In the genomic region with DNA sequence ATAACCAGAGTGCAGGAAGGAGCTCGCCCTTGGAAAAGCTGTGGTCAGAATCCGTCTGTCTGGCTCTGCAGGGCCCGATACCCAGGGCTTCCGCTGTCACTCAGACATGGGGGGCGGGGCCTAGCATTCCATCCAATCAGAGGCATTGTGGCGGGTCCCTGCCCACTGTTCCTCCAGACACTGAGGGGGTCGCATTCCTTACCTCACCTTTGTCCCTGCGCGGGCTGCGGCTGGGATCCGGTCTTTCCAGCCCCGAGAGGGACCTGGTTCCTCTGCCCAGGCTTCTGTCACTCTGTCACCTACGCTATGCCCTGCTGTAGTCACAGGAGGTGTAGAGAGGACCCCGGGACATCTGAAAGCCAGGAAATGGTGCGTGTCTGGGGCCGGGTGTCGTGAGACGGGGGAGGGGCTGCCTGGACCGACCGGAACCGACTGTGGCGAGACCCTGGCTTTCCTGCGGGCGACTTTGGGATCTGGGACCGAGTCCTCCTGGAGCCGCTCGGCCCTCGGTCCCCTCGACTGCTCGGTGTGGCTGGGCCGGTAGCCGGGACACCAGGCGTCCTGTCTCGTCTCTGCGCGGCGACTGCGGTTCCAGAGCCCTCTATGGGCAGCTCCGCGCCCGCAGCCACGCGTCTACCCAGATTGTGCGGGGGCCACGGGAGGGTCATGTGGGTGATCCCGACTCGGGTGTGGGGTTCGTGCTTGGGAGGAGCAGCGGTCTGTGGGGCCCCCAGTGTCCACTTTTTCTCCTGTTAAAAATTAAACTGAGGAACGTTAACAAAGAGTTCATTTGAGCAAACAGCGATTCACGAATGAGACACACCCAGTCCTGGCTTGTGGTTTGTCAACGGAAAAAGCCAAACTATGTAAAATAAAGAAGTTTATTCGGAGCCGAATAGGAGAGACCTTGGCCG, we compare ENCODE assay signal across 8 cellular contexts. TPM values are rescaled to one million over a fixed set of nuclear protein-coding genes. Genes with fewer than 3 reads are reported as not detected.
DNase-seq lines count a peak whose midpoint lies in the region; TF ChIP-seq lines count a peak whose summit lies in the region.

Gene ZNF69, plus strand, starts transcription at position 165 of the 914 bp plus-strand sequence. Its CDS starts 142 bp downstream, at position 307.

- peak; percentile 66 to 94 for DNase-seq in T47D (ENCODE audit: low read depth in 1 of 2, low spot score in 1 of 2)
- DNase-seq in MCF 10A (ENCODE audit: unreplicated experiment): no peak
- peak; percentile 56 for DNase-seq in NCI-H2227 (lab: John Stamatoyannopoulos, UW; ENCODE audit: unreplicated experiment)
- DNase-seq in activated CD4-positive, alpha-beta T cell treated with anti-CD3 and anti-CD28 coated beads for 48 hours: peak; percentile 69
- peak; percentile 98 for DNase-seq in left kidney (ENCODE audit: low read depth, low spot score)
- peak; percentile 20 to 50 for DNase-seq in stimulated activated CD4-positive, alpha-beta T cell treated with anti-CD3 and anti-CD28 coated beads, Interleukin-15, amount 100 ng/mL, for 48 hours (ENCODE audit: low read depth in 2 of 2)
- DNase-seq in NCI-H2081 (lab: John Stamatoyannopoulos, UW): no peak

- H3K27me3 Mint-ChIP-seq in MCF 10A (ENCODE audit: insufficient read depth, unreplicated experiment): no peaks in the 10 kb centered on the region
- no peaks in the 10 kb centered on the region for H3K27me3 Mint-ChIP-seq in dendritic cell treated with granulocyte-macrophage colony-stimulating factor and Interleukin-4, amounts not matched to agents 40 ng/mL and 50 ng/mL, for 4 days

- CTCF ChIA-PET in MCF 10A (lab: Yijun Ruan, JAX): interaction anchor here (0.6 kb wide), 2 partner anchors 191 to 952 kb away, joined by 3 read pairs; no protein-coding TSS in a partner anchor

- H3K4me3 Mint-ChIP-seq in MCF 10A (ENCODE audit: unreplicated experiment): no peak within 1 kb of the TSS
- peak within 1 kb of the TSS; percentile 91 for H3K4me3 Mint-ChIP-seq in dendritic cell treated with granulocyte-macrophage colony-stimulating factor and Interleukin-4, amounts not matched to agents 40 ng/mL and 50 ng/mL, for 4 days

- H3K9me3 Mint-ChIP-seq in MCF 10A (ENCODE audit: unreplicated experiment): peaks cover 8% of the 10 kb centered on the region
- H3K9me3 Mint-ChIP-seq in dendritic cell treated with granulocyte-macrophage colony-stimulating factor and Interleukin-4, amounts not matched to agents 40 ng/mL and 50 ng/mL, for 4 days: peaks cover 8% of the 10 kb centered on the region

- POLR2A ChIA-PET in MCF 10A (lab: Yijun Ruan, JAX): no interaction called here

- BruUV-seq in MCF 10A (replicated peaks; lab: Mats Ljungman, UMichigan): no TSS peak

- no peaks in the 10 kb centered on the region for H3K36me3 Mint-ChIP-seq in MCF 10A (ENCODE audit: insufficient read depth, unreplicated experiment)
- H3K36me3 Mint-ChIP-seq in dendritic cell treated with granulocyte-macrophage colony-stimulating factor and Interleukin-4, amounts not matched to agents 40 ng/mL and 50 ng/mL, for 4 days (ENCODE audit: low read depth): peaks cover 20% of the 10 kb centered on the region

- intact Hi-C loops in MCF 10A (cut with micrococcal nuclease): no loop called here
- intact Hi-C loops in dendritic cell treated with granulocyte-macrophage colony-stimulating factor and Interleukin-4, amounts not matched to agents 40 ng/mL and 50 ng/mL, for 4 days (cut with micrococcal nuclease): loop anchor here (10.0 kb wide), 2 partner anchors 167 to 787 kb away; partner anchors contain the start of gene ZNF878

- TF ChIP-seq CTCF in MCF 10A (IDR thresholded peaks at IDR 0.05; ENCODE audit: unreplicated experiment): no peak

- no peak within 1 kb of the TSS for H3K27ac Mint-ChIP-seq in MCF 10A (ENCODE audit: low read depth, unreplicated experiment)
- H3K27ac Mint-ChIP-seq in dendritic cell treated with granulocyte-macrophage colony-stimulating factor and Interleukin-4, amounts not matched to agents 40 ng/mL and 50 ng/mL, for 4 days: peak within 1 kb of the TSS; percentile 93

- no peaks in the 10 kb centered on the region for H3K4me1 Mint-ChIP-seq in MCF 10A (ENCODE audit: insufficient read depth, unreplicated experiment)
- peaks cover 30% of the 10 kb centered on the region for H3K4me1 Mint-ChIP-seq in dendritic cell treated with granulocyte-macrophage colony-stimulating factor and Interleukin-4, amounts not matched to agents 40 ng/mL and 50 ng/mL, for 4 days (ENCODE audit: low read depth)

- in situ Hi-C loops in T47D (cut with HindIII; ENCODE audit: low pct_unique_long_range_greater_than_20kb, low sequenced_read_pairs): no loop called here

RNA-seq across cellular contexts. Expression of gene ZNF69, which starts in this region (rescaled TPM):
- not detected in 2 replicates for total RNA-seq in MCF 10A (2022)

Comparison
In these comparisons a context has a peak if more than half of its experiments do, and no peak if none do; other contexts are left out.
1. DNase-seq: peak in T47D (2 of 2), NCI-H2227 (single experiment), activated CD4-positive, alpha-beta T cell treated with anti-CD3 and anti-CD28 coated beads for 48 hours (single experiment), left kidney (single experiment) and stimulated activated CD4-positive, alpha-beta T cell treated with anti-CD3 and anti-CD28 coated beads, Interleukin-15, amount 100 ng/mL, for 48 hours (2 of 2); none in MCF 10A (single experiment) and NCI-H2081 (0 of 2).